28 cellular contexts compared by ENCODE assay signal in the genomic region with DNA sequence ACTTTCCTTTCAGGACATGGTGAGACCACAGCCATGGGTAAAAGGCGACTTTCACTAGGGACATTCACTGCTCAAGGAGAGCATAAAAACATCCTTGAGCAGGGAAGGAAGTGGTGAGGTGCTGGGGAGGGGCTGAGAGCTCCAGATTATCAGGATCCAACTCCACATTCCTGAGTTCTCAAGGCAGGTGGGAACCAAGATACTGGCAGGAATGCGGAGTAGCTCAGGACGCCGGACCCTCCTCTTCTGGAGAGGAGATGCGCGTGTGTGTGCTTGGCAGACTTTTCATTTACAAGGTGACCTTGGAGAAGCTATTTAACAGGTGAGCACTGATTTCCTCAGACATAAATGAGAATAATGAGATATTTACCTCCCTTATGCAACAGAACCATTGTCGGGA. TPM values are rescaled to one million over a fixed set of nuclear protein-coding genes. Genes with fewer than 3 reads are reported as not detected.
DNase-seq lines count a peak whose midpoint lies in the region; ATAC-seq, FAIRE-seq and TF ChIP-seq lines count a peak whose summit lies in the region.
"Had no signal": no experiment of that assay in that cellular context is flagged by ENCODE, and none has a peak within 500 bp of the region (broad histone marks: within the 10 kb centered on the region; RNA-seq: fewer than 3 reads in every experiment).

No MANE protein-coding gene starts in this region.

- H3K4me1 Mint-ChIP-seq in activated CD8-positive, alpha-beta T cell treated with anti-CD3 and anti-CD28 coated beads, Interleukin-2, amount 10 ng/mL, durations not matched to agents 7 days and 5 days (ENCODE audit: low read depth) = peaks cover 23% of the 10 kb centered on the region
- H3K4me1 Mint-ChIP-seq: activated naive CD4-positive, alpha-beta T cell treated with anti-CD3 and anti-CD28 coated beads, Interleukin-2, amount 10 ng/mL, durations not matched to agents 7 days and 5 days had no signal

- peak overlapping the region in 6 of 11 experiments; percentile 12 to 52 (median 30); a peak in 6 of 22 replicates for H3K27ac ChIP-seq in BLaER1 treated with 17β-estradiol and CSF1 and Interleukin-3, amounts not matched to agents 10 nM and 100 nM
- H3K27ac ChIP-seq in MM.1S (ENCODE audit: low read length) (peak overlapping the region; percentile 92; the same call in 1 of the 2 replicates), GM12878 (ENCODE audit: control insufficient read depth, insufficient read depth) (peak overlapping the region; percentile 51; the same call in 1 of the 2 replicates)
- H3K27ac ChIP-seq: breast epithelium, left ventricle myocardium inferior had no signal

- H3K36me3 Mint-ChIP-seq in activated CD8-positive, alpha-beta T cell treated with anti-CD3 and anti-CD28 coated beads, Interleukin-2, amount 10 ng/mL, durations not matched to agents 7 days and 5 days (ENCODE audit: low read depth) = no peaks in the 10 kb centered on the region
- H3K36me3 Mint-ChIP-seq: activated naive CD4-positive, alpha-beta T cell treated with anti-CD3 and anti-CD28 coated beads, Interleukin-2, amount 10 ng/mL, durations not matched to agents 7 days and 5 days had no signal

- no peak overlapping the region for H3K9ac ChIP-seq in BLaER1 treated with 17β-estradiol and CSF1 and Interleukin-3, amounts not matched to agents 10 nM and 100 nM
- H3K9ac ChIP-seq in MM.1S (ENCODE audit: low read length) (no peak overlapping the region), GM12878 (ENCODE audit: control insufficient read depth, insufficient read depth, low read length) (no peak overlapping the region)

- intact Hi-C loops in GM12878 (cut with micrococcal nuclease; ENCODE audit: unreplicated experiment) = no loop called here

- no peak for TF ChIP-seq EP300 in GM12878 (IDR thresholded peaks at IDR 0.05; ENCODE audit: borderline replicate concordance in 1 of 2, control insufficient read depth in 1 of 2, low read depth in 2 of 2, low read length in 2 of 2)

- RAD21 ChIA-PET in GM12878 (lab: Charles Lee; ENCODE audit: unreplicated experiment) = interaction anchor here (1.0 to 4.6 kb wide), 6 partner anchors 10 to 37 kb away, joined by 3 to 19 read pairs (median 10); no protein-coding TSS in a partner anchor

- DNase-seq in MM.1S (no peak), GM12878 (ENCODE audit: low read depth, low spot score) (no peak), kidney tubule cell (ENCODE audit: low spot score) (peak; percentile 4), NCI-H1417 treated with DMSO at 0.1 percent for 48 hours (lab: John Stamatoyannopoulos, UW) (no peak), T-helper 1 cell (no peak)
- no peak for DNase-seq in activated CD8-positive, alpha-beta T cell treated with anti-CD3 and anti-CD28 coated beads, Interleukin-2, amount 10 ng/mL, durations not matched to agents 7 days and 5 days
- DNase-seq: activated CD4-positive, alpha-beta T cell treated with anti-CD3 and anti-CD28 coated beads, Interleukin-2, amount 50 U/mL, for 1 hour; activated naive CD4-positive, alpha-beta T cell treated with anti-CD3 and anti-CD28 coated beads, Interleukin-2, amount 10 ng/mL, durations not matched to agents 7 days and 5 days; activated T-cell treated with anti-CD3 and anti-CD28 coated beads, Interleukin-2, amount 50 U/mL, for 72 hours; amniotic stem cell; CD8-positive, alpha-beta memory T cell; DMS 273 treated with DMSO at 0.1 percent for 48 hours; erythroblast; head of caudate nucleus; Karpas-422; left ventricle myocardium inferior; naive B cell; NCI-H1694; NCI-H510A; nucleus accumbens; stimulated activated CD4-positive, alpha-beta T cell treated with anti-CD3 and anti-CD28 coated beads, Interleukin-15, amount 100 ng/mL, for 24 hours; stimulated activated naive CD4-positive, alpha-beta T cell treated with Interleukin-2 at 50 U/mL for 16 hours had no signal

- H2AFZ ChIP-seq in MM.1S (ENCODE audit: low read length) (no peak overlapping the region), GM12878 (ENCODE audit: control insufficient read depth, low read depth, low read length) (no peak overlapping the region)

- POLR2A ChIA-PET in GM12878 (lab: Charles Lee) = interaction anchor here (0.6 to 2.0 kb wide), 5 partner anchors 8 to 85 kb away, joined by 3 to 6 read pairs (median 3); no protein-coding TSS in a partner anchor
- POLR2A ChIA-PET in activated CD8-positive, alpha-beta T cell treated with anti-CD3 and anti-CD28 coated beads, Interleukin-2, amount 10 ng/mL, durations not matched to agents 7 days and 5 days (lab: Charles Lee) = no interaction called here

- no peaks in the 10 kb centered on the region for H3K27me3 Mint-ChIP-seq in activated CD8-positive, alpha-beta T cell treated with anti-CD3 and anti-CD28 coated beads, Interleukin-2, amount 10 ng/mL, durations not matched to agents 7 days and 5 days (ENCODE audit: low read depth)
- H3K27me3 Mint-ChIP-seq: activated naive CD4-positive, alpha-beta T cell treated with anti-CD3 and anti-CD28 coated beads, Interleukin-2, amount 10 ng/mL, durations not matched to agents 7 days and 5 days; naive B cell had no signal

- no peak overlapping the region for H3K4me3 Mint-ChIP-seq in activated CD8-positive, alpha-beta T cell treated with anti-CD3 and anti-CD28 coated beads, Interleukin-2, amount 10 ng/mL, durations not matched to agents 7 days and 5 days
- H3K4me3 Mint-ChIP-seq: activated naive CD4-positive, alpha-beta T cell treated with anti-CD3 and anti-CD28 coated beads, Interleukin-2, amount 10 ng/mL, durations not matched to agents 7 days and 5 days; activated T-cell treated with anti-CD3 and anti-CD28 coated beads, Interleukin-2, amount 50 U/mL, for 72 hours; CD8-positive, alpha-beta memory T cell; naive B cell had no signal

- no peaks in the 10 kb centered on the region for H3K27me3 ChIP-seq in BLaER1 treated with 17β-estradiol and CSF1 and Interleukin-3, amounts not matched to agents 10 nM and 100 nM
- H3K27me3 ChIP-seq in MM.1S (replicated peaks; ENCODE audit: insufficient read depth, low read length) (no peaks in the 10 kb centered on the region), GM12878 (replicated peaks in 1 of 2; ENCODE audit: control insufficient read depth in 2 of 2, insufficient read depth in 2 of 2, low read length in 1 of 2) (no peaks in the 10 kb centered on the region)
- H3K27me3 ChIP-seq: breast epithelium had no signal

- ATAC-seq in GM12878 (no peak), GM21786 (IDR thresholded peaks at IDR 0.05; ENCODE audit: unreplicated experiment) (no peak)
- ATAC-seq in activated CD8-positive, alpha-beta T cell treated with anti-CD3 and anti-CD28 coated beads, Interleukin-2, amount 10 ng/mL, durations not matched to agents 7 days and 5 days = no peak
- ATAC-seq: A549; activated T-cell treated with anti-CD3 and anti-CD28 coated beads, Interleukin-2, amount 50 U/mL, for 72 hours; SK-N-SH treated with all-trans-retinoic acid at 6 μM for 48 hours had no signal

- TF ChIP-seq CTCF in MM.1S (IDR thresholded peaks at IDR 0.05; ENCODE audit: low read length) = no peak
- TF ChIP-seq CTCF in GM12878 (IDR thresholded peaks at IDR 0.05 in 2 of 3, conservative IDR thresholded peaks at IDR 0.05 in 1 of 3; ENCODE audit: control insufficient read depth in 2 of 3, extremely low read depth in 1 of 3, insufficient read depth in 1 of 3, low read depth in 3 of 3, low read length in 3 of 3) = no peak

- H3K9me3 Mint-ChIP-seq in activated CD8-positive, alpha-beta T cell treated with anti-CD3 and anti-CD28 coated beads, Interleukin-2, amount 10 ng/mL, durations not matched to agents 7 days and 5 days (ENCODE audit: insufficient read depth) = no peaks in the 10 kb centered on the region
- H3K9me3 Mint-ChIP-seq: CD8-positive, alpha-beta memory T cell had no signal

- H3F3A ChIP-seq in MM.1S (ENCODE audit: insufficient read depth, low read length) = peaks cover 34% of the 10 kb centered on the region

- FAIRE-seq in GM12878 (lab: Jason Lieb, UNC) = no peak
- FAIRE-seq: A549 had no signal

- no peak for TF ChIP-seq RAD21 in GM12878 (IDR thresholded peaks at IDR 0.05; ENCODE audit: insufficient read depth, low read depth, low read length)

- no peak for TF ChIP-seq POLR2A in GM12878 (IDR thresholded peaks at IDR 0.05; ENCODE audit: low read depth, low read length)

- H3K36me3 ChIP-seq in BLaER1 treated with 17β-estradiol and CSF1 and Interleukin-3, amounts not matched to agents 10 nM and 100 nM = peaks cover 19 to 100% (median 59%) of the 10 kb centered on the region in 11 experiments
- H3K36me3 ChIP-seq in MM.1S (replicated peaks; ENCODE audit: insufficient read depth, low read length) = peaks cover 25% of the 10 kb centered on the region
- H3K36me3 ChIP-seq in GM12878 (ENCODE audit: control insufficient read depth in 2 of 2, insufficient read depth in 2 of 2, low read length in 1 of 2) = peaks cover 3 to 11% of the 10 kb centered on the region in 2 experiments; a peak in 2 of 4 replicates
- H3K36me3 ChIP-seq: breast epithelium, HAP-1, left ventricle myocardium inferior had no signal

- in situ Hi-C loops in GM12878 (cut with MboI) = no loop called here

- H3K4me1 ChIP-seq in BLaER1 treated with 17β-estradiol and CSF1 and Interleukin-3, amounts not matched to agents 10 nM and 100 nM = peaks cover 0 to 73% (median 55%) of the 10 kb centered on the region in 10 experiments; a peak in 16 of 20 replicates
- H3K4me1 ChIP-seq in MM.1S (ENCODE audit: low read length) (peaks cover 55% of the 10 kb centered on the region), GM12878 (ENCODE audit: control insufficient read depth, insufficient read depth, low read length) (peaks cover 34% of the 10 kb centered on the region)
- H3K4me1 ChIP-seq: breast epithelium, HAP-1 had no signal

- no TSS peak for BruUV-seq in GM12878 (replicated peaks; lab: Mats Ljungman, UMichigan)

- H4K20me1 ChIP-seq in BLaER1 treated with 17β-estradiol and CSF1 and Interleukin-3, amounts not matched to agents 10 nM and 100 nM = peaks cover 0 to 28% (median 0%) of the 10 kb centered on the region in 11 experiments; a peak in 4 of 22 replicates
- peaks cover 6% of the 10 kb centered on the region; the same call in 1 of the 2 replicates for H4K20me1 ChIP-seq in MM.1S (ENCODE audit: insufficient read depth, low read length)
- no peaks in the 10 kb centered on the region for H4K20me1 ChIP-seq in GM12878 (ENCODE audit: control insufficient read depth, insufficient read depth)

- SMC1A ChIA-PET in GM12878 (lab: Charles Lee; ENCODE audit: uncharacterized antibody, unreplicated experiment) = interaction anchor here (0.9 to 4.7 kb wide), 13 partner anchors 13 to 116 kb away, joined by 3 to 36 read pairs (median 8); no protein-coding TSS in a partner anchor

- peaks cover 17 to 26% (median 19%) of the 10 kb centered on the region in 11 experiments for H3K9me3 ChIP-seq in BLaER1 treated with 17β-estradiol and CSF1 and Interleukin-3, amounts not matched to agents 10 nM and 100 nM (replicated peaks in 1 of 11)
- H3K9me3 ChIP-seq in MM.1S (replicated peaks; ENCODE audit: insufficient read depth, low read length) (no peaks in the 10 kb centered on the region), GM12878 (replicated peaks; ENCODE audit: control insufficient read depth, insufficient read depth, low read length) (peaks cover 10% of the 10 kb centered on the region)
- H3K9me3 ChIP-seq: A549, HAP-1, left ventricle myocardium inferior had no signal

- H3K79me2 ChIP-seq in MM.1S (ENCODE audit: low read length) (peaks cover 96% of the 10 kb centered on the region), GM12878 (ENCODE audit: control insufficient read depth, insufficient read depth, low read length) (peaks cover 46% of the 10 kb centered on the region)

- 87% methylated on average over 7 of the region's 7 CpGs for WGBS in GM12878 (ENCODE audit: insufficient coverage, insufficient replicate concordance, low lambda C conversion rate, missing lambda C conversion rate)

- no peaks in the 10 kb centered on the region for H3K9me2 ChIP-seq in MM.1S (replicated peaks; ENCODE audit: insufficient read depth, low read length)

- H3K4me2 ChIP-seq in BLaER1 treated with 17β-estradiol and CSF1 and Interleukin-3, amounts not matched to agents 10 nM and 100 nM = peak overlapping the region in 6 of 11 experiments; percentile 11 to 63 (median 42); a peak in 9 of 22 replicates
- H3K4me2 ChIP-seq in MM.1S (ENCODE audit: low read depth, low read length) (0 out of 2 replicates have a peak overlapping the region, but pooled peaks have one; percentile 0), GM12878 (ENCODE audit: control insufficient read depth, insufficient read depth) (peak overlapping the region; percentile 22; the same call in 1 of the 2 replicates)
- H3K4me2 ChIP-seq: A549 had no signal

- CTCF ChIA-PET in GM12878 (lab: Yijun Ruan, JAX) = interaction anchor here (0.7 to 4.8 kb wide), 6 partner anchors 18 to 307 kb away, joined by 3 to 37 read pairs (median 12); no protein-coding TSS in a partner anchor
- CTCF ChIA-PET in activated CD8-positive, alpha-beta T cell treated with anti-CD3 and anti-CD28 coated beads, Interleukin-2, amount 10 ng/mL, durations not matched to agents 7 days and 5 days (lab: Charles Lee) = interaction anchor here (1.0 to 1.2 kb wide), 2 partner anchors 10 to 47 kb away, joined by 3 to 5 read pairs; no protein-coding TSS in a partner anchor

- H3K4me3 ChIP-seq in BLaER1 treated with 17β-estradiol and CSF1 and Interleukin-3, amounts not matched to agents 10 nM and 100 nM = no peak overlapping the region
- H3K4me3 ChIP-seq in MM.1S (ENCODE audit: low read length) (no peak overlapping the region), GM12878 (no peak overlapping the region)
- H3K4me3 ChIP-seq: A549, breast epithelium, HAP-1, left ventricle myocardium inferior had no signal

- no peak overlapping the region for H3K27ac Mint-ChIP-seq in activated CD8-positive, alpha-beta T cell treated with anti-CD3 and anti-CD28 coated beads, Interleukin-2, amount 10 ng/mL, durations not matched to agents 7 days and 5 days
- H3K27ac Mint-ChIP-seq: activated naive CD4-positive, alpha-beta T cell treated with anti-CD3 and anti-CD28 coated beads, Interleukin-2, amount 10 ng/mL, durations not matched to agents 7 days and 5 days; activated T-cell treated with anti-CD3 and anti-CD28 coated beads, Interleukin-2, amount 50 U/mL, for 72 hours; CD8-positive, alpha-beta memory T cell had no signal

RNA-seq across cellular contexts. Expression of a gene that starts 41.3 kb away (rescaled TPM):
- total RNA-seq in GM12878 (2013; cell fraction: nucleolus; rRNA removed) = 21.3 and 29.1 TPM in 2 replicates
- total RNA-seq in GM12878 (2014; rRNA removed) = 2.1 and 2.7 TPM in 2 replicates
- total RNA-seq in GM12878 (2014; rRNA removed; fragmentation: Illumina TruSeq; extraction: Trizol) = 1.8 and 2.1 TPM in 2 replicates
- 1.3 and 1.4 TPM in 2 replicates for total RNA-seq in GM12878 (2021)
- polyA plus RNA-seq in GM12878 (2011; ENCODE audit: low read depth) = 1.7 TPM
- 1.5 and 2.4 TPM in 2 replicates for polyA plus RNA-seq in GM12878 (2011; rRNA removed)
- 0.33 and 0.48 TPM in 2 replicates for polyA plus RNA-seq in GM12878 (2011; cell fraction: cytosol; rRNA removed)
- polyA plus RNA-seq in GM12878 (2011; cell fraction: nucleus; rRNA removed) = 4.4 and 5.4 TPM in 2 replicates
- polyA plus RNA-seq in GM12878 (2012) = 1.4 and 1.9 TPM in 2 replicates
- 2.9 and 3.1 TPM in 2 replicates for polyA plus RNA-seq in GM12878 (2014; fragmentation: Illumina TruSeq; extraction: Trizol)
- polyA plus RNA-seq in GM12878 (2014; fragmentation: Nextera tagmentation; extraction: Ambion mirVana) = under 1 TPM; 0.44 to 0.95 TPM
- 1.6 and 2.4 TPM in 2 replicates for polyA plus RNA-seq in GM12878 (2014; rRNA removed)
- 1 to 10 TPM in 1 of 2 experiments, under 1 TPM in 1; 0.91 to 1.1 TPM for polyA plus RNA-seq in GM12878 (2016; fragmentation: Nextera tagmentation; extraction: Ambion mirVana)
- polyA minus RNA-seq in GM12878 (2011; rRNA and poly(A)+ RNA removed) = 0.66 and 1.4 TPM in 2 replicates
- polyA minus RNA-seq in GM12878 (2011; cell fraction: cytosol; rRNA and poly(A)+ RNA removed) = not detected in 2 replicates
- polyA minus RNA-seq in GM12878 (2011; cell fraction: nucleus; rRNA and poly(A)+ RNA removed) = 2.4 and 3.5 TPM in 2 replicates
- 10 to 100 TPM; 60.6 to 63.6 TPM for total RNA-seq in activated CD8-positive, alpha-beta T cell treated with anti-CD3 and anti-CD28 coated beads, Interleukin-2, amount 10 ng/mL, durations not matched to agents 7 days and 5 days

Comparison
In these comparisons a context has a peak if more than half of its experiments do, and no peak if none do; other contexts are left out.
1. H3K27ac ChIP-seq: peak in every context shown above with its lines; median percentile 92 in MM.1S; 51 in GM12878; 30 in BLaER1 treated with 17β-estradiol and CSF1 and Interleukin-3, amounts not matched to agents 10 nM and 100 nM.